8 cellular contexts compared by ENCODE assay signal in the genomic region with DNA sequence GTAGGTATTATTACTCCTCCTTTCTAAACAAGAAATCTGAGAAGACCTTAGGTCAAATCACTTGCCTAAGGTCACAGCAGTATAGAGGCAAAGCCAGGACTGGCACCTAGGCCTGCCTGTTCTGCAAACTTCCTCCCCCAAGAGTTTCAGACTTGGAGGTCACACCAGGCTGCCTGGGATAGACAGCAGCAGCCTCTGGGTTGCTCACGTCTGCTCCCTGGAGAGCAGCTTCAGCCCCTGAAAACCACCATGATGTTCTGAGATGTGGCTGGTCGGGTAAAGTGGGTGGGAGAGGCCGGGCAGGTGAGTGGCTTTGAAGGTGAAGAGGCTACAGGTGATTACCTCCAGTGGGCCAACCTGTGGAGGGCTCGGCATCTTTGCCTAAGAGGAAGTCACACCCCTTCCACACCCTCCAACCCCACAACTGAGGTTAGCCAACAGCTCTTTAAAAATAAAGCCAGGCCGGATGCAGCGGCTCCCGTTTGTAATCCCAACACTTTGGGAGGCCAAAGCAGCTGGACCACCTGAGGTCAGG. TPM values are rescaled to one million over a fixed set of nuclear protein-coding genes. Genes with fewer than 3 reads are reported as not detected.
DNase-seq lines count a peak whose midpoint lies in the region; ATAC-seq and TF ChIP-seq lines count a peak whose summit lies in the region.

No MANE protein-coding gene starts in this region.

- CTCF ChIA-PET in activated CD8-positive, alpha-beta memory T cell treated with anti-CD3 and anti-CD28 coated beads, Interleukin-2, amount 10 ng/mL, durations not matched to agents 7 days and 5 days (lab: Charles Lee): interaction anchor here (0.6 to 14.1 kb wide), 10 partner anchors 8 to 101 kb away, joined by 3 to 151 read pairs (median 6); partner anchors contain the start of gene PTGR2
- CTCF ChIA-PET in activated CD4-positive, alpha-beta memory T cell treated with anti-CD3 and anti-CD28 coated beads for 36 hours (lab: Charles Lee): interaction anchor here (1.5 to 6.4 kb wide), 3 partner anchors 19 to 75 kb away, joined by 3 to 54 read pairs (median 29); no protein-coding TSS in a partner anchor

- intact Hi-C loops in activated CD4-positive, alpha-beta memory T cell treated with anti-CD3 and anti-CD28 coated beads for 36 hours (cut with micrococcal nuclease): loop anchor here (5.0 to 10.0 kb wide), 2 partner anchors 36 to 334 kb away; partner anchors contain the start of genes ALDH6A1 and LIN52
- intact Hi-C loops in lower lobe of right lung (cut with DNase I): no loop called here

- H3K4me3 ChIP-seq in lower lobe of right lung (no peak overlapping the region), thoracic aorta (no peak overlapping the region)

- H3K9me3 ChIP-seq in lower lobe of right lung: no peaks in the 10 kb centered on the region
- no peaks in the 10 kb centered on the region for H3K9me3 ChIP-seq in thoracic aorta

- peak; percentile 73 for DNase-seq in activated CD8-positive, alpha-beta memory T cell treated with anti-CD3 and anti-CD28 coated beads, Interleukin-2, amount 10 ng/mL, durations not matched to agents 7 days and 5 days
- no peak for DNase-seq in activated CD8-positive, alpha-beta memory T cell treated with anti-CD3 and anti-CD28 coated beads, Interleukin-2, amount 50 U/mL, for 48 hours
- DNase-seq in activated CD4-positive, alpha-beta memory T cell treated with anti-CD3 and anti-CD28 coated beads for 36 hours: no peak
- DNase-seq in lower lobe of right lung (no peak), thoracic aorta (ENCODE audit: low spot score) (no peak), SW 1271 (lab: John Stamatoyannopoulos, UW) (no peak), GM10266 (ENCODE audit: extremely low spot score) (no peak), glutamatergic neuron (no peak)

- peaks cover 10% of the 10 kb centered on the region for H3K36me3 Mint-ChIP-seq in activated CD8-positive, alpha-beta memory T cell treated with anti-CD3 and anti-CD28 coated beads, Interleukin-2, amount 10 ng/mL, durations not matched to agents 7 days and 5 days
- H3K36me3 Mint-ChIP-seq in activated CD4-positive, alpha-beta memory T cell treated with anti-CD3 and anti-CD28 coated beads for 36 hours: peaks cover 11% of the 10 kb centered on the region
- no peaks in the 10 kb centered on the region for H3K36me3 Mint-ChIP-seq in glutamatergic neuron (ENCODE audit: unreplicated experiment)

- H3K27me3 ChIP-seq in lower lobe of right lung (ENCODE audit: low read depth) (no peaks in the 10 kb centered on the region), thoracic aorta (replicated peaks; ENCODE audit: insufficient read depth) (no peaks in the 10 kb centered on the region)

- TF ChIP-seq CTCF in lower lobe of right lung (IDR thresholded peaks at IDR 0.05): no peak
- TF ChIP-seq CTCF in thoracic aorta (IDR thresholded peaks at IDR 0.05): no peak
- TF ChIP-seq CTCF in GM10266 (IDR thresholded peaks at IDR 0.05; ENCODE audit: control insufficient read depth, insufficient read depth, low read depth, missing control alignments): no peak
- TF ChIP-seq CTCF in glutamatergic neuron (IDR thresholded peaks at IDR 0.05; ENCODE audit: partially characterized antibody, unreplicated experiment): no peak

- POLR2A ChIA-PET in activated CD4-positive, alpha-beta memory T cell treated with anti-CD3 and anti-CD28 coated beads for 36 hours (lab: Charles Lee): interaction anchor here (0.5 kb wide), 1 partner anchor 29 kb away, joined by 3 read pairs; no protein-coding TSS in a partner anchor

- peak overlapping the region; percentile 88 for H3K27ac ChIP-seq in lower lobe of right lung
- H3K27ac ChIP-seq in thoracic aorta: peak overlapping the region; percentile 73 to 97

- no peaks in the 10 kb centered on the region for H3K9me3 Mint-ChIP-seq in activated CD8-positive, alpha-beta memory T cell treated with anti-CD3 and anti-CD28 coated beads, Interleukin-2, amount 10 ng/mL, durations not matched to agents 7 days and 5 days (ENCODE audit: low read depth)
- H3K9me3 Mint-ChIP-seq in activated CD4-positive, alpha-beta memory T cell treated with anti-CD3 and anti-CD28 coated beads for 36 hours: no peaks in the 10 kb centered on the region
- H3K9me3 Mint-ChIP-seq in glutamatergic neuron (ENCODE audit: unreplicated experiment): peaks cover 4% of the 10 kb centered on the region

- H3K27me3 Mint-ChIP-seq in activated CD8-positive, alpha-beta memory T cell treated with anti-CD3 and anti-CD28 coated beads, Interleukin-2, amount 10 ng/mL, durations not matched to agents 7 days and 5 days: no peaks in the 10 kb centered on the region
- H3K27me3 Mint-ChIP-seq in activated CD4-positive, alpha-beta memory T cell treated with anti-CD3 and anti-CD28 coated beads for 36 hours: no peaks in the 10 kb centered on the region
- H3K27me3 Mint-ChIP-seq in glutamatergic neuron (ENCODE audit: unreplicated experiment): peaks cover 1% of the 10 kb centered on the region

- H3K36me3 ChIP-seq in lower lobe of right lung (no peaks in the 10 kb centered on the region), thoracic aorta (no peaks in the 10 kb centered on the region)

- H3K4me3 Mint-ChIP-seq in activated CD8-positive, alpha-beta memory T cell treated with anti-CD3 and anti-CD28 coated beads, Interleukin-2, amount 10 ng/mL, durations not matched to agents 7 days and 5 days: peak overlapping the region; percentile 26
- H3K4me3 Mint-ChIP-seq in activated CD4-positive, alpha-beta memory T cell treated with anti-CD3 and anti-CD28 coated beads for 36 hours: no peak overlapping the region
- no peak overlapping the region for H3K4me3 Mint-ChIP-seq in glutamatergic neuron (ENCODE audit: unreplicated experiment)

- ATAC-seq in activated CD8-positive, alpha-beta memory T cell treated with anti-CD3 and anti-CD28 coated beads, Interleukin-2, amount 10 ng/mL, durations not matched to agents 7 days and 5 days: peak; percentile 10
- ATAC-seq in lower lobe of right lung: peak in 1 of 2 donors; percentile 14
- ATAC-seq in thoracic aorta (ENCODE audit: insufficient number of reproducible peaks, low FRiP score, low read depth): no peak

- peaks cover 99% of the 10 kb centered on the region for H3K4me1 Mint-ChIP-seq in activated CD8-positive, alpha-beta memory T cell treated with anti-CD3 and anti-CD28 coated beads, Interleukin-2, amount 10 ng/mL, durations not matched to agents 7 days and 5 days
- H3K4me1 Mint-ChIP-seq in activated CD4-positive, alpha-beta memory T cell treated with anti-CD3 and anti-CD28 coated beads for 36 hours (ENCODE audit: low read depth): peaks cover 96% of the 10 kb centered on the region
- peaks cover 35% of the 10 kb centered on the region for H3K4me1 Mint-ChIP-seq in glutamatergic neuron (ENCODE audit: low read depth, unreplicated experiment)

- peak overlapping the region; percentile 92 for H3K27ac Mint-ChIP-seq in activated CD8-positive, alpha-beta memory T cell treated with anti-CD3 and anti-CD28 coated beads, Interleukin-2, amount 10 ng/mL, durations not matched to agents 7 days and 5 days
- peak overlapping the region; percentile 69 for H3K27ac Mint-ChIP-seq in activated CD4-positive, alpha-beta memory T cell treated with anti-CD3 and anti-CD28 coated beads for 36 hours
- no peak overlapping the region for H3K27ac Mint-ChIP-seq in glutamatergic neuron (ENCODE audit: unreplicated experiment)

- H3K4me1 ChIP-seq in lower lobe of right lung (peaks cover 98% of the 10 kb centered on the region), thoracic aorta (ENCODE audit: control insufficient read depth in 1 of 2, low read depth in 2 of 2) (peaks cover 82 to 99% of the 10 kb centered on the region in 2 donors)

RNA-seq across cellular contexts. Expression of gene PNMA1, which starts 37.0 kb away (rescaled TPM):
- 10 to 100 TPM; 27.1 to 36.6 TPM for total RNA-seq in activated CD8-positive, alpha-beta memory T cell treated with anti-CD3 and anti-CD28 coated beads, Interleukin-2, amount 10 ng/mL, durations not matched to agents 7 days and 5 days
- total RNA-seq in activated CD4-positive, alpha-beta memory T cell treated with anti-CD3 and anti-CD28 coated beads for 36 hours: 10 to 100 TPM; 28.2 to 28.3 TPM
- total RNA-seq in lower lobe of right lung: 24.4 TPM
- total RNA-seq in thoracic aorta: 10 to 100 TPM; 27.3 to 37.4 TPM
- 145 TPM for total RNA-seq in glutamatergic neuron (ENCODE audit: unreplicated experiment)
